In the genomic region with DNA sequence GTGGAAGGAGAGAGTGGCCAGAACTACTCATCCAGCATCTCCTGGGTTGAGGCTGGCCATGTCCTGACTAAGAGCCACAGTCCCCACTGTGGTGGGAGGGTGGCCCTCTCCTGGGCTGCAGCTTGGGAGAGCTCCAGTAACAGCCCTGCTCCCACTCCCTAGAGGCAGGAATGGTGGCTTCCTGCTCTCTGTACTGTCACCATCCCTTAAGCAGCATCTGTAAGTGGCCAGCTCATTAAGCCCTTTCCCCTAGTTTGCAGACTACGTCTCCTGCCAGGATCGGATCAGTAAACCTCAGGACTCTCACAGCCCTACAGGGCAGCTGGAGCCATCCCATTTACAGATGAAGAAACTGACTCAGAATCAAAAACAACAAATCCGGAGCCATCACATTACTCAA, we compare ENCODE assay signal across 29 cellular contexts. TPM values are rescaled to one million over a fixed set of nuclear protein-coding genes. Genes with fewer than 3 reads are reported as not detected.
DNase-seq lines count a peak whose midpoint lies in the region; ATAC-seq, FAIRE-seq and TF ChIP-seq lines count a peak whose summit lies in the region.
"Had no signal": no experiment of that assay in that cellular context is flagged by ENCODE, and none has a peak within 500 bp of the region (broad histone marks: within the 10 kb centered on the region; RNA-seq: fewer than 3 reads in every experiment).

No MANE protein-coding gene starts in this region.

- H3K79me2 ChIP-seq in HepG2 (ENCODE audit: insufficient read depth, low read length): no peaks in the 10 kb centered on the region
- no peaks in the 10 kb centered on the region for H3K79me2 ChIP-seq in PC-9 (ENCODE audit: low read depth)
- H3K79me2 ChIP-seq in MM.1S (ENCODE audit: low read length): no peaks in the 10 kb centered on the region

- no peak overlapping the region for H2AFZ ChIP-seq in HepG2 (ENCODE audit: low read length)
- H2AFZ ChIP-seq in PC-9: no peak overlapping the region
- H2AFZ ChIP-seq in MM.1S (ENCODE audit: low read length): no peak overlapping the region

- no peak overlapping the region for H3K4me3 ChIP-seq in HepG2 (replicated peaks in 1 of 3; ENCODE audit: insufficient read depth in 1 of 3, low read depth in 2 of 3, low read length in 3 of 3)
- H3K4me3 ChIP-seq in right lobe of liver: no peak overlapping the region
- H3K4me3 ChIP-seq in PC-9: no peak overlapping the region
- H3K4me3 ChIP-seq in MM.1S (ENCODE audit: low read length): no peak overlapping the region
- H3K4me3 ChIP-seq: BLaER1, Peyer's patch had no signal

- H3K36me3 ChIP-seq in HepG2 (replicated peaks in 1 of 2; ENCODE audit: control insufficient read depth in 1 of 2, insufficient read depth in 2 of 2, low read length in 2 of 2) (no peaks in the 10 kb centered on the region), right lobe of liver (no peaks in the 10 kb centered on the region), PC-9 (ENCODE audit: low read depth) (no peaks in the 10 kb centered on the region), MM.1S (replicated peaks; ENCODE audit: insufficient read depth, low read length) (no peaks in the 10 kb centered on the region)
- H3K36me3 ChIP-seq: BLaER1, Peyer's patch had no signal

- H3K9me3 ChIP-seq in HepG2 (ENCODE audit: low read length) (no peaks in the 10 kb centered on the region), right lobe of liver (no peaks in the 10 kb centered on the region), PC-9 (ENCODE audit: insufficient read depth, low read depth) (peaks cover 6% of the 10 kb centered on the region; the same call in 1 of the 2 replicates), MM.1S (replicated peaks; ENCODE audit: insufficient read depth, low read length) (no peaks in the 10 kb centered on the region)
- H3K9me3 ChIP-seq: BLaER1, Peyer's patch, SK-N-SH had no signal

- H3F3A ChIP-seq in PC-9 (ENCODE audit: insufficient read depth, low read depth) (peaks cover 40% of the 10 kb centered on the region), MM.1S (ENCODE audit: insufficient read depth, low read length) (no peaks in the 10 kb centered on the region)

- H3K9me2 ChIP-seq in PC-9 (ENCODE audit: insufficient read depth) (no peaks in the 10 kb centered on the region), MM.1S (replicated peaks; ENCODE audit: insufficient read depth, low read length) (no peaks in the 10 kb centered on the region)
- H3K9me2 ChIP-seq: SK-N-SH had no signal

- intact Hi-C loops in HepG2 (cut with micrococcal nuclease; ENCODE audit: unreplicated experiment): no loop called here
- intact Hi-C loops in right lobe of liver (cut with DNase I): no loop called here
- intact Hi-C loops in PC-9 (cut with micrococcal nuclease; ENCODE audit: unreplicated experiment): no loop called here
- intact Hi-C loops in left cardiac atrium (cut with DNase I): no loop called here

- 40% methylated on average over 3 of the region's 3 CpGs for WGBS in HepG2 (ENCODE audit: low lambda C conversion rate)
- WGBS in right lobe of liver (ENCODE audit: insufficient coverage, low coverage, low lambda C conversion rate, missing lambda C conversion rate): 63% methylated on average over 3 of the region's 3 CpGs

- TF ChIP-seq POLR2A in HepG2 (IDR thresholded peaks at IDR 0.05; ENCODE audit: insufficient read depth in 1 of 2, low read depth in 2 of 2, low read length in 2 of 2) (no peak), right lobe of liver (IDR thresholded peaks at IDR 0.05) (no peak)

- ATAC-seq in HepG2 (peak; percentile 10; the same call in 2 of the 3 replicates), right lobe of liver (no peak), left cardiac atrium (no peak), HG02623 (IDR thresholded peaks at IDR 0.05; ENCODE audit: unreplicated experiment) (no peak)

- TF ChIP-seq RAD21 in HepG2 (CRISPR knock-in tag; IDR thresholded peaks at IDR 0.05): no peak

- H3K27me3 ChIP-seq in HepG2 (ENCODE audit: control insufficient read depth in 1 of 2, insufficient read depth in 2 of 2, low read length in 2 of 2) (peaks cover 14 to 70% of the 10 kb centered on the region in 2 experiments), right lobe of liver (peaks cover 0 to 4% of the 10 kb centered on the region in 2 donors), PC-9 (ENCODE audit: insufficient read depth, low read depth) (no peaks in the 10 kb centered on the region), MM.1S (replicated peaks; ENCODE audit: insufficient read depth, low read length) (peaks cover 81% of the 10 kb centered on the region)

- H3K4me2 ChIP-seq in HepG2 (ENCODE audit: low read depth, low read length) (no peak overlapping the region), PC-9 (peak overlapping the region; percentile 72), MM.1S (ENCODE audit: low read depth, low read length) (no peak overlapping the region)
- H3K4me2 ChIP-seq: BLaER1, SK-N-SH had no signal

- TF ChIP-seq EP300 in HepG2 (IDR thresholded peaks at IDR 0.05; ENCODE audit: low read depth in 2 of 2, low read length in 2 of 2): no peak
- TF ChIP-seq EP300 in HepG2 (CRISPR knock-in tag; IDR thresholded peaks at IDR 0.05; ENCODE audit: borderline replicate concordance): no peak

- H3K4me1 Mint-ChIP-seq in type B pancreatic cell (ENCODE audit: unreplicated experiment): peaks cover 15% of the 10 kb centered on the region

- no peaks in the 10 kb centered on the region for H3K36me3 Mint-ChIP-seq in type B pancreatic cell

- TF ChIP-seq CTCF in HepG2 (CRISPR knock-in tag; IDR thresholded peaks at IDR 0.05): no peak
- TF ChIP-seq CTCF in right lobe of liver (IDR thresholded peaks at IDR 0.05): no peak
- no peak for TF ChIP-seq CTCF in PC-9 (conservative IDR thresholded peaks at IDR 0.05)
- TF ChIP-seq CTCF in type B pancreatic cell (conservative IDR thresholded peaks at IDR 0.05): no peak
- no peak for TF ChIP-seq CTCF in MM.1S (IDR thresholded peaks at IDR 0.05; ENCODE audit: low read length)

- DNase-seq in HepG2 (ENCODE audit: low spot score): no peak
- DNase-seq in right lobe of liver: no peak
- DNase-seq in PC-9: peak in 1 of 2 experiments; percentile 71
- DNase-seq in islet precursor cell: peak; percentile 71
- DNase-seq in type B pancreatic cell (ENCODE audit: extremely low spot score, unreplicated experiment): no peak
- DNase-seq in left cardiac atrium: no peak
- DNase-seq in MM.1S: no peak
- DNase-seq: 8988T; ACHN; CD4-positive, alpha-beta T cell; DMS79; GF-D8; IMR-90; KG1; NCI-H1092; NCI-H1417 treated with DMSO at 0.1 percent for 48 hours; NCI-H1694 treated with DMSO at 0.1 percent for 48 hours; NCI-H2081; NCI-H2227 treated with DMSO at 0.1 percent for 48 hours; NCI-H526 treated with DMSO at 0.1 percent for 48 hours; Peyer's patch; SK-N-SH; SW 1271 had no signal

- H4K20me1 ChIP-seq in HepG2 (ENCODE audit: insufficient read depth, low read length) (no peaks in the 10 kb centered on the region), PC-9 (ENCODE audit: insufficient read depth) (no peaks in the 10 kb centered on the region), MM.1S (ENCODE audit: insufficient read depth, low read length) (no peaks in the 10 kb centered on the region)

- no peak overlapping the region for H3K9ac ChIP-seq in HepG2 (ENCODE audit: insufficient read depth, low read depth, low read length)
- no peak overlapping the region for H3K9ac ChIP-seq in MM.1S (ENCODE audit: low read length)
- H3K9ac ChIP-seq: BLaER1, SK-N-SH had no signal

- H3K27me3 Mint-ChIP-seq in type B pancreatic cell: peaks cover 37% of the 10 kb centered on the region

- POLR2A ChIA-PET in HepG2 (lab: Yijun Ruan, JAX): no interaction called here
- POLR2A ChIA-PET in PC-9 (lab: Charles Lee; ENCODE audit: unreplicated experiment): interaction anchor here (0.7 kb wide), 1 partner anchor 52 kb away, joined by 3 read pairs; no protein-coding TSS in a partner anchor

- no peak overlapping the region for H3K27ac ChIP-seq in HepG2 (ENCODE audit: extremely low read length, insufficient read depth, low read length)
- no peak overlapping the region for H3K27ac ChIP-seq in right lobe of liver
- peak overlapping the region; percentile 77 for H3K27ac ChIP-seq in PC-9
- H3K27ac ChIP-seq in MM.1S (ENCODE audit: low read length): no peak overlapping the region
- H3K27ac ChIP-seq: BLaER1, Peyer's patch had no signal

- H3K4me1 ChIP-seq in HepG2 (ENCODE audit: insufficient read depth, low read length) (0 out of 2 replicates have a peak, but pooled peaks cover 7% of the 10 kb centered on the region), right lobe of liver (peaks cover 0 to 7% (median 0%) of the 10 kb centered on the region in 4 donors), PC-9 (replicated peaks; ENCODE audit: insufficient read depth) (peaks cover 63% of the 10 kb centered on the region), MM.1S (ENCODE audit: low read length) (no peaks in the 10 kb centered on the region)

- no peaks in the 10 kb centered on the region for H3K9me3 Mint-ChIP-seq in type B pancreatic cell
- H3K9me3 Mint-ChIP-seq: CD4-positive, alpha-beta T cell had no signal

- CTCF ChIA-PET in HepG2 (lab: Yijun Ruan, JAX; ENCODE audit: low intra/inter-chr PET ratio, low total read pairs): no interaction called here
- CTCF ChIA-PET in PC-9 (lab: Charles Lee): no interaction called here

- peak overlapping the region; percentile 40 for H3K4me3 Mint-ChIP-seq in type B pancreatic cell
- H3K4me3 Mint-ChIP-seq: CD4-positive, alpha-beta T cell had no signal

- BruUV-seq in HepG2 (replicated peaks; lab: Mats Ljungman, UMichigan) (no TSS peak), PC-9 (replicated peaks; lab: Mats Ljungman, UMichigan) (no TSS peak)

- in situ Hi-C loops in HepG2 (cut with HindIII; ENCODE audit: extremely low pct_ligation_motif_present, low pct_unique_long_range_greater_than_20kb): no loop called here

- H3K27ac Mint-ChIP-seq in type B pancreatic cell: peak overlapping the region; percentile 67
- H3K27ac Mint-ChIP-seq: CD4-positive, alpha-beta T cell had no signal

- no peak for FAIRE-seq in HepG2 (lab: Jason Lieb, UNC)
- FAIRE-seq: GM12891, GM19239, H54 had no signal

RNA-seq across cellular contexts. Expression of gene DNAJB8, which starts 30.5 kb away (rescaled TPM):
- total RNA-seq in HepG2 (2016; rRNA removed; fragmentation: Illumina TruSeq; extraction: Trizol) (not detected in 2 replicates), right lobe of liver (not detected), PC-9 (2021) (not detected in 2 replicates), type B pancreatic cell (ENCODE audit: low replicate concordance) (not detected in 2 replicates), left cardiac atrium (not detected)
- total RNA-seq in HepG2 (2016; cell fraction: cytosol; rRNA removed; fragmentation: Illumina TruSeq; extraction: Trizol; ENCODE audit: low read depth): not detected in 2 replicates
- not detected in 2 replicates for total RNA-seq in HepG2 (2016; cell fraction: insoluble cytoplasmic fraction; rRNA removed; fragmentation: Illumina TruSeq; extraction: Trizol)
- total RNA-seq in HepG2 (2016; cell fraction: membrane; rRNA removed; fragmentation: Illumina TruSeq; extraction: Trizol): not detected in 2 replicates
- not detected in 2 replicates for total RNA-seq in HepG2 (2016; cell fraction: nucleus; rRNA removed; fragmentation: Illumina TruSeq; extraction: Trizol)
- not detected in 2 replicates for polyA plus RNA-seq in HepG2 (2011; rRNA removed)
- not detected in 2 replicates for polyA plus RNA-seq in HepG2 (2011; cell fraction: cytosol; rRNA removed)
- polyA plus RNA-seq in HepG2 (2011; cell fraction: nucleus; rRNA removed): not detected in 2 replicates
- not detected in 2 replicates for polyA plus RNA-seq in HepG2 (2012)
- polyA plus RNA-seq in HepG2 (2016; cell fraction: cytosol; fragmentation: Illumina TruSeq; extraction: Trizol; ENCODE audit: low read depth): not detected in 2 replicates
- not detected in 2 replicates for polyA plus RNA-seq in HepG2 (2016; cell fraction: insoluble cytoplasmic fraction; fragmentation: Illumina TruSeq; extraction: Trizol; ENCODE audit: low read depth)
- polyA plus RNA-seq in HepG2 (2016; cell fraction: membrane; fragmentation: Illumina TruSeq; extraction: Trizol; ENCODE audit: low read depth): not detected in 2 replicates
- polyA plus RNA-seq in HepG2 (2016; cell fraction: nucleus; fragmentation: Illumina TruSeq; extraction: Trizol; ENCODE audit: insufficient read depth, low read depth): not detected in 2 replicates
- not detected in 2 replicates for polyA minus RNA-seq in HepG2 (2011; rRNA and poly(A)+ RNA removed; ENCODE audit: low replicate concordance)
- not detected in 2 replicates for polyA minus RNA-seq in HepG2 (2011; cell fraction: cytosol; rRNA and poly(A)+ RNA removed)
- not detected in 2 replicates for polyA minus RNA-seq in HepG2 (2011; cell fraction: nucleus; rRNA and poly(A)+ RNA removed)
- total RNA-seq: CD4-positive, alpha-beta T cell; IMR-90; NCI-H460; Peyer's patch had no signal
- polyA plus RNA-seq: IMR-90, SK-N-SH had no signal

RNA-seq across cellular contexts. Expression of gene GATA2, which starts 56.8 kb away (rescaled TPM):
- total RNA-seq in HepG2 (2016; rRNA removed; fragmentation: Illumina TruSeq; extraction: Trizol) (4.7 and 6.2 TPM in 2 replicates), right lobe of liver (1 to 10 TPM in 2 of 6 experiments, under 1 TPM in 4; 0.60 to 1.3 (median 0.76) TPM), PC-9 (2021) (29.0 and 36.9 TPM in 2 replicates), type B pancreatic cell (ENCODE audit: low replicate concordance) (14.1 and 23.9 TPM in 2 replicates), left cardiac atrium (10 to 100 TPM in 1 of 2 donors, 1 to 10 TPM in 1; 8.9 to 23.8 TPM)
- 1.6 and 1.7 TPM in 2 replicates for total RNA-seq in HepG2 (2016; cell fraction: cytosol; rRNA removed; fragmentation: Illumina TruSeq; extraction: Trizol; ENCODE audit: low read depth)
- total RNA-seq in HepG2 (2016; cell fraction: insoluble cytoplasmic fraction; rRNA removed; fragmentation: Illumina TruSeq; extraction: Trizol): 3.4 and 6.3 TPM in 2 replicates
- total RNA-seq in HepG2 (2016; cell fraction: membrane; rRNA removed; fragmentation: Illumina TruSeq; extraction: Trizol): 4.7 and 5.3 TPM in 2 replicates
- 5.3 and 7.2 TPM in 2 replicates for total RNA-seq in HepG2 (2016; cell fraction: nucleus; rRNA removed; fragmentation: Illumina TruSeq; extraction: Trizol)
- 3.4 and 3.5 TPM in 2 replicates for polyA plus RNA-seq in HepG2 (2011; rRNA removed)
- polyA plus RNA-seq in HepG2 (2011; cell fraction: cytosol; rRNA removed): 2.0 and 3.5 TPM in 2 replicates
- 9.7 and 17.3 TPM in 2 replicates for polyA plus RNA-seq in HepG2 (2011; cell fraction: nucleus; rRNA removed)
- 2.2 and 2.3 TPM in 2 replicates for polyA plus RNA-seq in HepG2 (2012)
- polyA plus RNA-seq in HepG2 (2016; cell fraction: cytosol; fragmentation: Illumina TruSeq; extraction: Trizol; ENCODE audit: low read depth): 1.4 and 2.2 TPM in 2 replicates
- 9.5 and 11.1 TPM in 2 replicates for polyA plus RNA-seq in HepG2 (2016; cell fraction: insoluble cytoplasmic fraction; fragmentation: Illumina TruSeq; extraction: Trizol; ENCODE audit: low read depth)
- polyA plus RNA-seq in HepG2 (2016; cell fraction: membrane; fragmentation: Illumina TruSeq; extraction: Trizol; ENCODE audit: low read depth): 4.3 and 4.5 TPM in 2 replicates
- 16.4 and 19.9 TPM in 2 replicates for polyA plus RNA-seq in HepG2 (2016; cell fraction: nucleus; fragmentation: Illumina TruSeq; extraction: Trizol; ENCODE audit: insufficient read depth, low read depth)
- polyA minus RNA-seq in HepG2 (2011; rRNA and poly(A)+ RNA removed; ENCODE audit: low replicate concordance): 4.7 and 24.9 TPM in 2 replicates
- 3.4 and 3.9 TPM in 2 replicates for polyA minus RNA-seq in HepG2 (2011; cell fraction: cytosol; rRNA and poly(A)+ RNA removed)
- 1.2 and 5.0 TPM in 2 replicates for polyA minus RNA-seq in HepG2 (2011; cell fraction: nucleus; rRNA and poly(A)+ RNA removed)
